ENCODE assay signal across 14 cellular contexts in the genomic region with DNA sequence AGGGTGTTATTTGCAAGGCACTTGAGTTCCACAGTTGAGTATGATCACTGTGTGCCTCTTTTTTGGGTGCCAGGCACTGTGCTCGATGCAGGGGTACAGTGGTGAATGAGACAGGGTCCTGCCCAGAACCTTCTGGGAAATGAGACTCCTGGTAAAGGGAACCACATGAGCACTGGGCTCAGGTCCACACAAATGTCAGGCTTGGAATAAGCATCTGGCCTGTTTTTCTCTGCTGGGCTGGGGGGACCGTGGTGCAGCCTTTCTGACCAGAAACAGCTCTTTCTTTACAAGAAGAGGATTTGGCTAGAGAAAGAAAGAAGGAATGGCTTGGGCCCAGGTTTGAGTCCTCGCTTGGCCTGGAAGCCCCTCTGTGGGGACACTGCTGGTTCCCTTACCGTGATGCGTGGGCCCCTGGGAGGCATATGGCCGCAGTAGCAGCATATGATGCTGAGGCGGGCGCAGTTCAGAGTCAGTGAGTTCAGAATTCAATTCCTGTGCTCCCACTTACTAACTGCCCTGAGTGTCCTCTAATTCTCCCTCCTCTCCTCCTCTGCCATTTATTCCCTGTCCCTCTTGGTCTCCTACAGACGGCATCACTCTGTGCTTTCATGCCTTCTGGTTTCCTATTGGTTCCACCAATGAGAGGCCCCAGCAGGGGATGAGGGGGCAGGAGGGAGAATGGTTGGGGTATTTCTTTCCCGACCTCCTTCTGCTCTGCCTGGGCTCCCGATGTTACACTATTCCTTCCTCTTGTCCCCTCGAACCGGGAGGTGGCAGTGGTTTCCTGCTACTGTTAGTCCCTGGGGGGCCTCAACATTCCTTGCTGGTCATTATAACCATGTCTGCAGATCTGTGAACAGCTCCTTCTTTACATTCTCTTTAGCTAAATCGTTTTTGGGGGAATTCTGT. TPM values are rescaled to one million over a fixed set of nuclear protein-coding genes. Genes with fewer than 3 reads are reported as not detected.
A peak's percentile ranks its signal among the peaks of the same experiment; 100 is the strongest.
DNase-seq lines count a peak whose midpoint lies in the region; ATAC-seq and TF ChIP-seq lines count a peak whose summit lies in the region.
"Had no signal": no experiment of that assay in that cellular context is flagged by ENCODE, and none has a peak within 500 bp of the region (broad histone marks: within the 10 kb centered on the region; RNA-seq: fewer than 3 reads in every experiment).

No MANE protein-coding gene starts in this region.

- H3K4me1 Mint-ChIP-seq in CD14-positive monocyte (peaks cover 40% of the 10 kb centered on the region), brain (peaks cover 16% of the 10 kb centered on the region), nephron (peaks cover 23% of the 10 kb centered on the region)
- peaks cover 4% of the 10 kb centered on the region for H3K4me1 Mint-ChIP-seq in activated CD4-positive, alpha-beta T cell treated with anti-CD3 and anti-CD28 coated beads, Interleukin-2, amount 10 ng/mL, durations not matched to agents 24 days and 14 days
- peaks cover 4% of the 10 kb centered on the region for H3K4me1 Mint-ChIP-seq in activated CD8-positive, alpha-beta T cell treated with anti-CD3 and anti-CD28 coated beads for 36 hours (ENCODE audit: low read depth)

- H3K27me3 Mint-ChIP-seq in CD14-positive monocyte (ENCODE audit: low read depth in 3 of 3) (peaks cover 27 to 36% (median 34%) of the 10 kb centered on the region in 3 donors), brain (peaks cover 46% of the 10 kb centered on the region), nephron (ENCODE audit: low read depth) (peaks cover 70% of the 10 kb centered on the region)
- H3K27me3 Mint-ChIP-seq in activated CD4-positive, alpha-beta T cell treated with anti-CD3 and anti-CD28 coated beads, Interleukin-2, amount 10 ng/mL, durations not matched to agents 24 days and 14 days, result peaks cover 55% of the 10 kb centered on the region
- peaks cover 14% of the 10 kb centered on the region for H3K27me3 Mint-ChIP-seq in activated CD8-positive, alpha-beta T cell treated with anti-CD3 and anti-CD28 coated beads for 36 hours

- WGBS in ovary, 3 donors, result 53 to 56% (median 53%) methylated on average over 14 of the region's 14 CpGs

- H3K27ac ChIP-seq in ovary, result no peak overlapping the region
- H3K27ac ChIP-seq: left ventricle myocardium inferior had no signal

- TF ChIP-seq EP300 in ovary (IDR thresholded peaks at IDR 0.05), result no peak

- H3K4me3 Mint-ChIP-seq in CD14-positive monocyte (no peak overlapping the region), brain (peak overlapping the region in 1 of 5 experiments; percentile 7), nephron (no peak overlapping the region)
- no peak overlapping the region for H3K4me3 Mint-ChIP-seq in activated CD4-positive, alpha-beta T cell treated with anti-CD3 and anti-CD28 coated beads, Interleukin-2, amount 10 ng/mL, durations not matched to agents 24 days and 14 days
- H3K4me3 Mint-ChIP-seq in activated CD8-positive, alpha-beta T cell treated with anti-CD3 and anti-CD28 coated beads for 36 hours, result no peak overlapping the region
- H3K4me3 Mint-ChIP-seq: activated naive CD4-positive, alpha-beta T cell treated with anti-CD3 and anti-CD28 coated beads, Interleukin-2, amount 50 U/mL, for 24 hours; central memory CD8-positive, alpha-beta T cell; nephron progenitor cell had no signal

- H3K27me3 ChIP-seq in ovary, result no peaks in the 10 kb centered on the region

- TF ChIP-seq CTCF in CD14-positive monocyte (IDR thresholded peaks at IDR 0.05) (no peak), GM13976 (IDR thresholded peaks at IDR 0.05; ENCODE audit: borderline replicate concordance, control extremely low read depth, extremely low read depth, insufficient read depth, missing control alignments) (no peak), brain (conservative IDR thresholded peaks at IDR 0.05) (no peak), nephron (IDR thresholded peaks at IDR 0.05; ENCODE audit: unreplicated experiment in 3 of 3) (no peak), ovary (IDR thresholded peaks at IDR 0.05) (no peak)
- TF ChIP-seq CTCF in activated CD8-positive, alpha-beta T cell treated with anti-CD3 and anti-CD28 coated beads for 36 hours (IDR thresholded peaks at IDR 0.05), result no peak

- in situ Hi-C loops in GM13976 (cut with MboI; ENCODE audit: low sequenced_read_pairs, unreplicated experiment), result loop anchor here (25.0 kb wide), 1 partner anchor 167 kb away; no protein-coding TSS in a partner anchor

- H3K36me3 Mint-ChIP-seq in CD14-positive monocyte, result peaks cover 4 to 9% of the 10 kb centered on the region in 2 donors
- no peaks in the 10 kb centered on the region for H3K36me3 Mint-ChIP-seq in brain
- no peaks in the 10 kb centered on the region for H3K36me3 Mint-ChIP-seq in nephron (ENCODE audit: low read depth)
- H3K36me3 Mint-ChIP-seq in activated CD4-positive, alpha-beta T cell treated with anti-CD3 and anti-CD28 coated beads, Interleukin-2, amount 10 ng/mL, durations not matched to agents 24 days and 14 days (ENCODE audit: low read depth), result no peaks in the 10 kb centered on the region
- H3K36me3 Mint-ChIP-seq in activated CD8-positive, alpha-beta T cell treated with anti-CD3 and anti-CD28 coated beads for 36 hours (ENCODE audit: low read depth), result no peaks in the 10 kb centered on the region
- H3K36me3 Mint-ChIP-seq: activated naive CD4-positive, alpha-beta T cell treated with anti-CD3 and anti-CD28 coated beads, Interleukin-2, amount 50 U/mL, for 24 hours had no signal

- no peak for ATAC-seq in activated CD8-positive, alpha-beta T cell treated with anti-CD3 and anti-CD28 coated beads for 36 hours

- CTCF ChIA-PET in activated CD8-positive, alpha-beta T cell treated with anti-CD3 and anti-CD28 coated beads for 36 hours (lab: Charles Lee), result interaction anchor here (0.7 to 1.7 kb wide), 2 partner anchors 28 to 36 kb away, joined by 3 to 4 read pairs; no protein-coding TSS in a partner anchor

- H3K4me3 ChIP-seq in ovary, result no peak overlapping the region
- H3K4me3 ChIP-seq: left ventricle myocardium inferior had no signal

- intact Hi-C loops in CD14-positive monocyte (cut with micrococcal nuclease), result no loop called here
- intact Hi-C loops in ovary (cut with DNase I), result no loop called here
- intact Hi-C loops in activated CD4-positive, alpha-beta T cell treated with anti-CD3 and anti-CD28 coated beads, Interleukin-2, amount 10 ng/mL, durations not matched to agents 24 days and 14 days (cut with micrococcal nuclease), result no loop called here
- intact Hi-C loops in activated CD8-positive, alpha-beta T cell treated with anti-CD3 and anti-CD28 coated beads for 36 hours (cut with micrococcal nuclease), result no loop called here

- H3K4me1 ChIP-seq in ovary (ENCODE audit: insufficient read depth), result no peaks in the 10 kb centered on the region

- H3K9me3 ChIP-seq in ovary, result no peaks in the 10 kb centered on the region
- H3K9me3 ChIP-seq: left ventricle myocardium inferior had no signal

- H3K36me3 ChIP-seq in ovary, result no peaks in the 10 kb centered on the region
- H3K36me3 ChIP-seq: left ventricle myocardium inferior had no signal

- no peak overlapping the region for H3K27ac Mint-ChIP-seq in CD14-positive monocyte
- peak overlapping the region in 3 of 5 experiments; percentile 15 to 77 (median 24) for H3K27ac Mint-ChIP-seq in brain
- H3K27ac Mint-ChIP-seq in nephron, result peak overlapping the region; percentile 32 to 54 (median 44)
- H3K27ac Mint-ChIP-seq in activated CD4-positive, alpha-beta T cell treated with anti-CD3 and anti-CD28 coated beads, Interleukin-2, amount 10 ng/mL, durations not matched to agents 24 days and 14 days, result no peak overlapping the region
- H3K27ac Mint-ChIP-seq in activated CD8-positive, alpha-beta T cell treated with anti-CD3 and anti-CD28 coated beads for 36 hours, result no peak overlapping the region
- H3K27ac Mint-ChIP-seq: activated naive CD4-positive, alpha-beta T cell treated with anti-CD3 and anti-CD28 coated beads, Interleukin-2, amount 50 U/mL, for 24 hours; nephron progenitor cell had no signal

- peak; percentile 16 for DNase-seq in CD14-positive monocyte (ENCODE audit: low spot score)
- peak; percentile 9 for DNase-seq in GM13976 (ENCODE audit: low spot score)
- DNase-seq in ovary, result no peak
- no peak for DNase-seq in activated CD4-positive, alpha-beta T cell treated with anti-CD3 and anti-CD28 coated beads, Interleukin-2, amount 10 ng/mL, durations not matched to agents 24 days and 14 days
- no peak for DNase-seq in activated CD8-positive, alpha-beta T cell treated with anti-CD3 and anti-CD28 coated beads for 36 hours
- DNase-seq: erythroblast, left ventricle myocardium inferior, NCI-H1417, nephron progenitor cell, SHP77 had no signal

- no peak for TF ChIP-seq POLR2A in ovary (IDR thresholded peaks at IDR 0.05)

- H3K9me3 Mint-ChIP-seq in CD14-positive monocyte, result peaks cover 2 to 17% (median 9%) of the 10 kb centered on the region in 7 donors
- peaks cover 0 to 5% (median 4%) of the 10 kb centered on the region in 5 experiments for H3K9me3 Mint-ChIP-seq in brain
- no peaks in the 10 kb centered on the region for H3K9me3 Mint-ChIP-seq in nephron
- H3K9me3 Mint-ChIP-seq in activated CD4-positive, alpha-beta T cell treated with anti-CD3 and anti-CD28 coated beads, Interleukin-2, amount 10 ng/mL, durations not matched to agents 24 days and 14 days, result no peaks in the 10 kb centered on the region
- no peaks in the 10 kb centered on the region for H3K9me3 Mint-ChIP-seq in activated CD8-positive, alpha-beta T cell treated with anti-CD3 and anti-CD28 coated beads for 36 hours
- H3K9me3 Mint-ChIP-seq: activated naive CD4-positive, alpha-beta T cell treated with anti-CD3 and anti-CD28 coated beads, Interleukin-2, amount 50 U/mL, for 24 hours; central memory CD8-positive, alpha-beta T cell; nephron progenitor cell had no signal

- POLR2A ChIA-PET in activated CD8-positive, alpha-beta T cell treated with anti-CD3 and anti-CD28 coated beads for 36 hours (lab: Charles Lee), result interaction anchor here (0.6 kb wide), 2 partner anchors 161 to 256 kb away, joined by 3 read pairs; no protein-coding TSS in a partner anchor

RNA-seq across cellular contexts. Expression of a gene that starts 9.6 kb away (rescaled TPM):
- polyA plus RNA-seq in CD14-positive monocyte (under 1 TPM in 1 of 2 donors, not detected in 1; 0.11 TPM), brain (ENCODE audit: insufficient read depth, low read depth, low replicate concordance) (0.29 TPM), ovary (under 1 TPM in 1 of 2 donors, not detected in 1; 0.05 TPM)
- total RNA-seq in ovary, result 1 to 10 TPM in 1 of 7 donors, under 1 TPM in 3, not detected in 3; 0.15 to 1.8 (median 0.21) TPM
- total RNA-seq in activated CD4-positive, alpha-beta T cell treated with anti-CD3 and anti-CD28 coated beads, Interleukin-2, amount 10 ng/mL, durations not matched to agents 24 days and 14 days, result 0.09 and 0.17 TPM in 2 replicates
- not detected for total RNA-seq in activated CD8-positive, alpha-beta T cell treated with anti-CD3 and anti-CD28 coated beads for 36 hours

RNA-seq across cellular contexts. Expression of a gene that starts 17.6 kb away (rescaled TPM):
- polyA plus RNA-seq in CD14-positive monocyte, result 100 to 1,000 TPM; 130 to 170 TPM
- 2.7 TPM for polyA plus RNA-seq in brain (ENCODE audit: insufficient read depth, low read depth, low replicate concordance)
- 1 to 10 TPM; 2.2 to 6.5 (median 3.1) TPM for total RNA-seq in ovary
- polyA plus RNA-seq in ovary, result 1 to 10 TPM; 2.1 to 2.2 TPM
- total RNA-seq in activated CD4-positive, alpha-beta T cell treated with anti-CD3 and anti-CD28 coated beads, Interleukin-2, amount 10 ng/mL, durations not matched to agents 24 days and 14 days, result 16.2 and 18.6 TPM in 2 replicates
- total RNA-seq in activated CD8-positive, alpha-beta T cell treated with anti-CD3 and anti-CD28 coated beads for 36 hours, result 1 to 10 TPM; 6.5 to 7.7 TPM

RNA-seq across cellular contexts. Expression of a gene that starts 57.5 kb away (rescaled TPM):
- 100 to 1,000 TPM; 511 to 593 TPM for polyA plus RNA-seq in CD14-positive monocyte
- 392 TPM for polyA plus RNA-seq in brain (ENCODE audit: insufficient read depth, low read depth, low replicate concordance)
- 100 to 1,000 TPM in 1 of 7 donors, 10 to 100 TPM in 6; 57.3 to 108 (median 85.0) TPM for total RNA-seq in ovary
- 100 to 1,000 TPM in 1 of 2 donors, 10 to 100 TPM in 1; 98.2 to 128 TPM for polyA plus RNA-seq in ovary
- total RNA-seq in activated CD4-positive, alpha-beta T cell treated with anti-CD3 and anti-CD28 coated beads, Interleukin-2, amount 10 ng/mL, durations not matched to agents 24 days and 14 days, result 127 and 132 TPM in 2 replicates
- total RNA-seq in activated CD8-positive, alpha-beta T cell treated with anti-CD3 and anti-CD28 coated beads for 36 hours, result 100 to 1,000 TPM; 109 to 113 TPM

Comparison
In these comparisons a context has a peak if more than half of its experiments do, and no peak if none do; other contexts are left out.
1. DNase-seq: peak in CD14-positive monocyte (single experiment) and GM13976 (single experiment); none in ovary (0 of 5), activated CD4-positive, alpha-beta T cell treated with anti-CD3 and anti-CD28 coated beads, Interleukin-2, amount 10 ng/mL, durations not matched to agents 24 days and 14 days (single experiment) and activated CD8-positive, alpha-beta T cell treated with anti-CD3 and anti-CD28 coated beads for 36 hours (single experiment).
2. H3K27ac Mint-ChIP-seq: peak in brain (3 of 5) and nephron (3 of 3); none in CD14-positive monocyte (0 of 7), activated CD4-positive, alpha-beta T cell treated with anti-CD3 and anti-CD28 coated beads, Interleukin-2, amount 10 ng/mL, durations not matched to agents 24 days and 14 days (single experiment) and activated CD8-positive, alpha-beta T cell treated with anti-CD3 and anti-CD28 coated beads for 36 hours (single experiment).